ENCODE assay signal across 13 cellular contexts in genomic region chr4:79528241-79528706, GRCh38.
DNase-seq lines count a peak whose midpoint lies in the region; ATAC-seq, FAIRE-seq and TF ChIP-seq lines count a peak whose summit lies in the region.
"Had no signal": no experiment of that assay in that cellular context is flagged by ENCODE, and none has a peak within 500 bp of the region (broad histone marks: within the 10 kb centered on the region; RNA-seq: fewer than 3 reads in every experiment).

No MANE protein-coding gene starts in this region.

- peak overlapping the region; percentile 28 for H3K18ac ChIP-seq in mesendoderm (ENCODE audit: low read length)

- H4K20me1 ChIP-seq in DND-41 (ENCODE audit: insufficient read depth, low read length) = no peaks in the 10 kb centered on the region

- no peak overlapping the region for H2AK5ac ChIP-seq in mesendoderm (ENCODE audit: low read length)

- H3K27me3 ChIP-seq in DND-41 (ENCODE audit: insufficient read depth, low read length, poor library complexity) (no peaks in the 10 kb centered on the region), MG63 (no peaks in the 10 kb centered on the region), mesendoderm (ENCODE audit: insufficient read depth, low read length, poor library complexity) (no peaks in the 10 kb centered on the region)
- H3K27me3 ChIP-seq: upper lobe of right lung had no signal

- DNase-seq in DND-41 (peak; percentile 61), MG63 (peak; percentile 2), astrocyte of the cerebellum (ENCODE audit: low read depth) (peak; percentile 77), mesendoderm (no peak), RCC 7860 (ENCODE audit: low spot score) (no peak), iPS-NIHi7 (ENCODE audit: extremely low spot score) (no peak)
- DNase-seq: activated CD4-positive, CD25-positive, alpha-beta regulatory T cell treated with anti-CD3 and anti-CD28 coated beads, Interleukin-2, amount 50 U/mL, for 72 hours; left cardiac atrium; stimulated activated CD4-positive, alpha-beta T cell treated with anti-CD3 and anti-CD28 coated beads, Interleukin-2, amount 100 ng/mL, for 48 hours; upper lobe of right lung had no signal

- ATAC-seq in DND-41 (ENCODE audit: insufficient read depth, low read depth) = peak; percentile 90
- no peak for ATAC-seq in GM18909 (IDR thresholded peaks at IDR 0.05; ENCODE audit: poor library complexity, unreplicated experiment)
- ATAC-seq in GM21825 (IDR thresholded peaks at IDR 0.05; ENCODE audit: unreplicated experiment) = no peak
- ATAC-seq: Panc1, upper lobe of right lung had no signal

- H3K56ac ChIP-seq in mesendoderm (ENCODE audit: low read length) = no peak overlapping the region

- no peaks in the 10 kb centered on the region for H3K79me1 ChIP-seq in mesendoderm (ENCODE audit: low read length)

- H2BK120ac ChIP-seq in mesendoderm (ENCODE audit: low read depth, low read length) = no peak overlapping the region

- no peak for TF ChIP-seq CTCF in DND-41 (IDR thresholded peaks at IDR 0.05; ENCODE audit: borderline replicate concordance, extremely low read depth, low read length, poor library complexity, severe bottlenecking)
- no peak for TF ChIP-seq CTCF in astrocyte of the cerebellum (IDR thresholded peaks at IDR 0.05; ENCODE audit: low read depth, low read length, missing control alignments)

- H3K4me2 ChIP-seq in DND-41 (ENCODE audit: insufficient read depth, low read length) = peak overlapping the region; percentile 50
- H3K4me2 ChIP-seq in mesendoderm (ENCODE audit: low read length) = no peak overlapping the region

- H3K9ac ChIP-seq in DND-41 (ENCODE audit: low read depth, low read length) = no peak overlapping the region
- H3K9ac ChIP-seq in mesendoderm (ENCODE audit: low read length) = no peak overlapping the region

- no peak overlapping the region for H4K8ac ChIP-seq in mesendoderm (ENCODE audit: low read depth, low read length)

- H3K4me3 ChIP-seq in DND-41 (ENCODE audit: low read depth in 1 of 2, low read length in 2 of 2) (peak overlapping the region in 1 of 2 experiments; percentile 20; a peak in 1 of 4 replicates), MG63 (no peak overlapping the region), astrocyte of the cerebellum (ENCODE audit: low read depth, low read length) (no peak overlapping the region), mesendoderm (ENCODE audit: low read length) (no peak overlapping the region)
- H3K4me3 ChIP-seq: upper lobe of right lung had no signal

- no peak overlapping the region for H2AFZ ChIP-seq in DND-41 (ENCODE audit: low read depth, low read length)

- H3K4ac ChIP-seq in mesendoderm (ENCODE audit: low read depth, low read length) = no peak overlapping the region

- H2BK15ac ChIP-seq in mesendoderm (replicated peaks; ENCODE audit: low read depth) = no peak overlapping the region

- no peak overlapping the region for H3K23ac ChIP-seq in mesendoderm (ENCODE audit: low read length)

- H3K27ac ChIP-seq in DND-41 (ENCODE audit: low read length) = no peak overlapping the region
- H3K27ac ChIP-seq in mesendoderm (ENCODE audit: low read depth, low read length) = no peak overlapping the region
- H3K27ac ChIP-seq: upper lobe of right lung had no signal

- H3K4me1 ChIP-seq in DND-41 (ENCODE audit: insufficient read depth, low read length) = peaks cover 15% of the 10 kb centered on the region
- H3K4me1 ChIP-seq in mesendoderm (ENCODE audit: control insufficient read depth, low read depth, low read length) = no peaks in the 10 kb centered on the region
- H3K4me1 ChIP-seq: upper lobe of right lung had no signal

- in situ Hi-C loops in astrocyte of the cerebellum (cut with HindIII; ENCODE audit: low sequenced_read_pairs) = no loop called here

- no peak overlapping the region for H4K5ac ChIP-seq in mesendoderm (ENCODE audit: low read length)

- H3K79me2 ChIP-seq in DND-41 (ENCODE audit: insufficient read depth, low read length) = no peaks in the 10 kb centered on the region
- H3K79me2 ChIP-seq in mesendoderm (ENCODE audit: control insufficient read depth, insufficient read depth, low read length) = no peaks in the 10 kb centered on the region

- WGBS in mesendoderm (ENCODE audit: extremely low coverage, insufficient coverage, low lambda C conversion rate) = no CpG with 5 or more reads among the region's 3 CpGs

- no peak overlapping the region for H2BK5ac ChIP-seq in mesendoderm (ENCODE audit: low read length)

- no peaks in the 10 kb centered on the region for H3K36me3 ChIP-seq in DND-41 (ENCODE audit: insufficient read depth, low read length)
- H3K36me3 ChIP-seq in MG63 = no peaks in the 10 kb centered on the region
- H3K36me3 ChIP-seq in mesendoderm (ENCODE audit: control insufficient read depth, insufficient read depth, low read length) = no peaks in the 10 kb centered on the region
- H3K36me3 ChIP-seq: upper lobe of right lung had no signal

- H3K9me3 ChIP-seq in DND-41 (ENCODE audit: insufficient read depth, low read length, severe bottlenecking) (no peaks in the 10 kb centered on the region), MG63 (no peaks in the 10 kb centered on the region)
- H3K9me3 ChIP-seq: upper lobe of right lung had no signal

- FAIRE-seq in RCC 7860 (lab: Jason Lieb, UNC) = no peak

Comparison
In these comparisons a context has a peak if more than half of its experiments do, and no peak if none do; other contexts are left out.
1. DNase-seq: peak in DND-41 (single experiment), MG63 (single experiment) and astrocyte of the cerebellum (single experiment); none in mesendoderm (single experiment), RCC 7860 (single experiment) and iPS-NIHi7 (single experiment).